2 cellular contexts compared by ENCODE assay signal in genomic region chr13:110070046-110070445, GRCh38.
TF ChIP-seq lines count a peak whose summit lies in the region.

No MANE protein-coding gene starts in this region.

TF ChIP-seq in IMR-90, 13 proteins besides CTCF, POLR2A, EP300 and RAD21 (continued from another document):
- TF ChIP-seq ELK1 (IDR thresholded peaks at IDR 0.05; ENCODE audit: borderline replicate concordance, low read depth, low read length) (no peak), CHD1 (IDR thresholded peaks at IDR 0.05; ENCODE audit: low read depth, low read length) (no peak), FOS (IDR thresholded peaks at IDR 0.05; ENCODE audit: low read depth, low read length) (no peak), CEBPB (IDR thresholded peaks at IDR 0.05; ENCODE audit: low read depth, low read length) (no peak), RCOR1 (IDR thresholded peaks at IDR 0.05; ENCODE audit: insufficient replicate concordance, low read length) (no peak), MAFK (IDR thresholded peaks at IDR 0.05; ENCODE audit: low read depth, low read length) (no peak)

TF ChIP-seq in WTC11, 78 proteins besides CTCF, POLR2A, EP300 and RAD21 (continued from another document):
- TF ChIP-seq ZBTB43 (CRISPR knock-in tag; IDR thresholded peaks at IDR 0.05) (no peak), KAT7 (CRISPR knock-in tag; IDR thresholded peaks at IDR 0.05; ENCODE audit: borderline replicate concordance) (no peak), IRF2 (CRISPR knock-in tag; IDR thresholded peaks at IDR 0.05; ENCODE audit: borderline replicate concordance, low read depth) (no peak), TEAD1 (CRISPR knock-in tag; IDR thresholded peaks at IDR 0.05) (no peak), ELF4 (CRISPR knock-in tag; IDR thresholded peaks at IDR 0.05; ENCODE audit: low read depth) (no peak), FOXJ3 (CRISPR knock-in tag; IDR thresholded peaks at IDR 0.05; ENCODE audit: borderline replicate concordance) (no peak), NR1H2 (CRISPR knock-in tag; IDR thresholded peaks at IDR 0.05) (no peak)
- TF ChIP-seq, protein P1, sequence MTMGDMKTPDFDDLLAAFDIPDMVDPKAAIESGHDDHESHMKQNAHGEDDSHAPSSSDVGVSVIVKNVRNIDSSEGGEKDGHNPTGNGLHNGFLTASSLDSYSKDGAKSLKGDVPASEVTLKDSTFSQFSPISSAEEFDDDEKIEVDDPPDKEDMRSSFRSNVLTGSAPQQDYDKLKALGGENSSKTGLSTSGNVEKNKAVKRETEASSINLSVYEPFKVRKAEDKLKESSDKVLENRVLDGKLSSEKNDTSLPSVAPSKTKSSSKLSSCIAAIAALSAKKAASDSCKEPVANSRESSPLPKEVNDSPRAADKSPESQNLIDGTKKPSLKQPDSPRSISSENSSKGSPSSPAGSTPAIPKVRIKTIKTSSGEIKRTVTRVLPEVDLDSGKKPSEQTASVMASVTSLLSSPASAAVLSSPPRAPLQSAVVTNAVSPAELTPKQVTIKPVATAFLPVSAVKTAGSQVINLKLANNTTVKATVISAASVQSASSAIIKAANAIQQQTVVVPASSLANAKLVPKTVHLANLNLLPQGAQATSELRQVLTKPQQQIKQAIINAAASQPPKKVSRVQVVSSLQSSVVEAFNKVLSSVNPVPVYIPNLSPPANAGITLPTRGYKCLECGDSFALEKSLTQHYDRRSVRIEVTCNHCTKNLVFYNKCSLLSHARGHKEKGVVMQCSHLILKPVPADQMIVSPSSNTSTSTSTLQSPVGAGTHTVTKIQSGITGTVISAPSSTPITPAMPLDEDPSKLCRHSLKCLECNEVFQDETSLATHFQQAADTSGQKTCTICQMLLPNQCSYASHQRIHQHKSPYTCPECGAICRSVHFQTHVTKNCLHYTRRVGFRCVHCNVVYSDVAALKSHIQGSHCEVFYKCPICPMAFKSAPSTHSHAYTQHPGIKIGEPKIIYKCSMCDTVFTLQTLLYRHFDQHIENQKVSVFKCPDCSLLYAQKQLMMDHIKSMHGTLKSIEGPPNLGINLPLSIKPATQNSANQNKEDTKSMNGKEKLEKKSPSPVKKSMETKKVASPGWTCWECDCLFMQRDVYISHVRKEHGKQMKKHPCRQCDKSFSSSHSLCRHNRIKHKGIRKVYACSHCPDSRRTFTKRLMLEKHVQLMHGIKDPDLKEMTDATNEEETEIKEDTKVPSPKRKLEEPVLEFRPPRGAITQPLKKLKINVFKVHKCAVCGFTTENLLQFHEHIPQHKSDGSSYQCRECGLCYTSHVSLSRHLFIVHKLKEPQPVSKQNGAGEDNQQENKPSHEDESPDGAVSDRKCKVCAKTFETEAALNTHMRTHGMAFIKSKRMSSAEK (CRISPR knock-in tag; IDR thresholded peaks at IDR 0.05; ENCODE audit: borderline replicate concordance) = no peak
TF ChIP-seq in WTC11: peak in this region for 0.
